In genomic region chr16:76780556-76780955, GRCh38 we compare ENCODE assay signal across 15 cellular contexts.
"Had no signal": no experiment of that assay in that cellular context is flagged by ENCODE, and none has a peak within 500 bp of the region (broad histone marks: within the 10 kb centered on the region; RNA-seq: fewer than 3 reads in every experiment).

No MANE protein-coding gene starts in this region.

- H3K4me3 ChIP-seq: SK-N-MC, thoracic aorta had no signal

- H3K4me1 Mint-ChIP-seq: natural killer cell had no signal

- H3K9me3 ChIP-seq: neutrophil, thoracic aorta had no signal

- H3K27me3 Mint-ChIP-seq: effector memory CD8-positive, alpha-beta T cell had no signal

- H3K4me3 Mint-ChIP-seq: effector memory CD8-positive, alpha-beta T cell; natural killer cell had no signal

- H3K27ac Mint-ChIP-seq: activated naive CD4-positive, alpha-beta T cell treated with anti-CD3 and anti-CD28 coated beads, Interleukin-2, amount 50 U/mL, for 72 hours; activated T-helper 2 cell treated with anti-CD3 and anti-CD28 coated beads, Interferon-gamma antibody, Interleukin-2, Interleukin-4, amounts not matched to agents 10 μg/mL and 5 μg/mL and 100 μg/mL, durations not matched to agents 14 hours and 24 hours and 36 hours; effector memory CD8-positive, alpha-beta T cell; natural killer cell had no signal

- ATAC-seq: activated naive CD4-positive, alpha-beta T cell treated with anti-CD3 and anti-CD28 coated beads, Interleukin-2, amount 50 U/mL, for 72 hours; effector memory CD8-positive, alpha-beta T cell; natural killer cell had no signal

- H3K27ac ChIP-seq: brain microvascular endothelial cell, neutrophil, SK-N-MC, thoracic aorta had no signal

- H3K36me3 ChIP-seq: brain microvascular endothelial cell, neutrophil, thoracic aorta had no signal

- H3K27me3 ChIP-seq: brain microvascular endothelial cell, neutrophil had no signal

- DNase-seq: activated CD4-positive, alpha-beta T cell treated with anti-CD3 and anti-CD28 coated beads, Interleukin-2, amount 50 U/mL, for 4 hours; activated CD4-positive, CD25-positive, alpha-beta regulatory T cell treated with anti-CD3 and anti-CD28 coated beads, Interleukin-2, amount 50 U/mL, for 72 hours; brain microvascular endothelial cell; dermis blood vessel endothelial cell; effector memory CD8-positive, alpha-beta T cell; erythroblast; hypothalamus; mesendoderm; natural killer cell; T-helper 1 cell had no signal

- H3K36me3 Mint-ChIP-seq: activated naive CD4-positive, alpha-beta T cell treated with anti-CD3 and anti-CD28 coated beads, Interleukin-2, amount 50 U/mL, for 72 hours had no signal
